In the genomic region with DNA sequence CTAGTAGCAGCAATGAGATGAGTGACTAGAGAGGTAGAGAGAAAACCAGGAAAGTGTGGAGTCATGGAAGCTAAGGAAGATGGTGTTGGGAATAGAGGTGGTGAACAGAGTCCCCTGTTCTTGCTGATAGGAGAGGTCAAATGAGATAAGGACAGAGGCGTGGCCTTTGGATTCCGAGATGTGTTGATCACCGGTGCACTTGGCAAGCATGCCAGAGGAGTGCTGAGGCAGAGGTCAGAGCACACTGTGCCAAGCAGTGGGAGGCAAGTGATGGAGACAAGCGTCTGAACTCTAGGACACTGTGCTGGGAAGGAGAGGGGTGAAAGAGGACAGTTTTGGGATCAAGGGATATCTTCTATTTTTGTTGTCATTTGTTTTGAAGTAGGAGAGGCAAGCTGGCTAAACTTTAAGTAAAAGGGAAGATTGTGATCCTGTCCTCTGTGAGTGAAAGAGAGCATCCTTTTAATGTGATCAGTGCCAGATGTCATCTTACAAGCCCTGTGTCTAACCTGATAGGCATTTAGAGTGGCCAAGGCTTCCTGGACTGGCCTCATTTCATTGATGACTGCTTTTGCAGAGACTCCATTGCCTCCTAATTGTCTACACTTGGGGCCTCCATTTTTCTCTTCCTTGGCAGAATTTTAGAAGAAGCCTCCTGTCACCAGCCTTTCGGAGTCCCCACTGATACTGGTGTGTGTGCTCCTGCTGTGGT, we compare ENCODE assay signal across 19 cellular contexts.
"Had no signal": no experiment of that assay in that cellular context is flagged by ENCODE, and none has a peak within 500 bp of the region (broad histone marks: within the 10 kb centered on the region; RNA-seq: fewer than 3 reads in every experiment).

No MANE protein-coding gene starts in this region.

- H3K4me3 ChIP-seq: gastroesophageal sphincter, heart right ventricle, mucosa of descending colon, skin epidermis, tibial nerve had no signal

- H3K27ac ChIP-seq: brain microvascular endothelial cell, gastroesophageal sphincter, skin epidermis, tibial nerve had no signal

- ATAC-seq: activated CD4-positive, CD25-positive, alpha-beta regulatory T cell treated with anti-CD3 and anti-CD28 coated beads, Interleukin-2, amount 50 U/mL, for 24 hours; gastroesophageal sphincter; mucosa of descending colon had no signal

- H3K27me3 ChIP-seq: brain microvascular endothelial cell, gastroesophageal sphincter, heart right ventricle, tibial nerve had no signal

- DNase-seq: activated CD4-positive, alpha-beta T cell treated with anti-CD3 and anti-CD28 coated beads, Interleukin-2, amount 50 U/mL, for 1 hour; activated CD8-positive, alpha-beta memory T cell treated with anti-CD3 and anti-CD28 coated beads for 24 hours; activated naive CD8-positive, alpha-beta T cell treated with anti-CD3 and anti-CD28 coated beads for 36 hours; anterior cingulate cortex; brain microvascular endothelial cell; effector memory CD4-positive, alpha-beta T cell; heart right ventricle; mucosa of descending colon; nucleus accumbens; posterior cingulate gyrus; stimulated activated CD4-positive, alpha-beta T cell treated with anti-CD3 and anti-CD28 coated beads, Interleukin-4, amount 100 ng/mL, for 4 hours; stimulated activated CD8-positive, alpha-beta memory T cell treated with anti-CD3 and anti-CD28 coated beads, Interleukin-4, amount 100 ng/mL, for 48 hours; stimulated activated naive CD4-positive, alpha-beta T cell treated with Interleukin-2 at 50 U/mL for 16 hours; substantia nigra; T-helper 9 cell had no signal

- H3K9me3 ChIP-seq: gastroesophageal sphincter, heart right ventricle, mucosa of descending colon, tibial nerve had no signal
